Comparison of ENCODE assay signal across 18 cellular contexts in genomic region chr20:49692941-49693340, GRCh38.
"Had no signal": no experiment of that assay in that cellular context is flagged by ENCODE, and none has a peak within 500 bp of the region (broad histone marks: within the 10 kb centered on the region; RNA-seq: fewer than 3 reads in every experiment).

No MANE protein-coding gene starts in this region.

- H3K36me3 Mint-ChIP-seq: activated naive CD4-positive, alpha-beta T cell treated with anti-CD3 and anti-CD28 coated beads, Interleukin-2, amount 10 ng/mL, durations not matched to agents 7 days and 5 days; natural killer cell treated with Interleukin-12 subunit alpha and Interleukin-12 subunit beta and Interleukin-15 and Interleukin-18, amount 100 ng/mL, for 72 hours had no signal

- H3K27ac ChIP-seq: upper lobe of left lung had no signal

- H3K36me3 ChIP-seq: left lung, upper lobe of left lung had no signal

- H3K9me3 ChIP-seq: left lung, upper lobe of left lung had no signal

- H3K4me3 ChIP-seq: left lung, upper lobe of left lung had no signal

- H3K4me3 Mint-ChIP-seq: activated naive CD4-positive, alpha-beta T cell treated with anti-CD3 and anti-CD28 coated beads, Interleukin-2, amount 10 ng/mL, durations not matched to agents 7 days and 5 days; natural killer cell treated with Interleukin-12 subunit alpha and Interleukin-12 subunit beta and Interleukin-15 and Interleukin-18, amount 100 ng/mL, for 72 hours; stimulated activated naive CD8-positive, alpha-beta T cell treated with anti-CD3 and anti-CD28 coated beads, Interleukin-15, amount 100 ng/mL, for 72 hours had no signal

- H3K9me3 Mint-ChIP-seq: activated naive CD4-positive, alpha-beta T cell treated with anti-CD3 and anti-CD28 coated beads, Interleukin-2, amount 10 ng/mL, durations not matched to agents 7 days and 5 days; natural killer cell treated with Interleukin-12 subunit alpha and Interleukin-12 subunit beta and Interleukin-15 and Interleukin-18, amount 100 ng/mL, for 72 hours; stimulated activated naive CD8-positive, alpha-beta T cell treated with anti-CD3 and anti-CD28 coated beads, Interleukin-15, amount 100 ng/mL, for 72 hours had no signal

- ATAC-seq: left lung; right cardiac atrium; stimulated activated naive CD8-positive, alpha-beta T cell treated with anti-CD3 and anti-CD28 coated beads, Interleukin-15, amount 100 ng/mL, for 72 hours had no signal

- H3K27ac Mint-ChIP-seq: activated naive CD4-positive, alpha-beta T cell treated with anti-CD3 and anti-CD28 coated beads, Interleukin-2, amount 10 ng/mL, durations not matched to agents 7 days and 5 days; stimulated activated naive CD8-positive, alpha-beta T cell treated with anti-CD3 and anti-CD28 coated beads, Interleukin-15, amount 100 ng/mL, for 72 hours had no signal

- H3K27me3 Mint-ChIP-seq: activated naive CD4-positive, alpha-beta T cell treated with anti-CD3 and anti-CD28 coated beads, Interleukin-2, amount 10 ng/mL, durations not matched to agents 7 days and 5 days; natural killer cell treated with Interleukin-12 subunit alpha and Interleukin-12 subunit beta and Interleukin-15 and Interleukin-18, amount 100 ng/mL, for 72 hours; progenitor cell of endocrine pancreas; stimulated activated naive CD8-positive, alpha-beta T cell treated with anti-CD3 and anti-CD28 coated beads, Interleukin-15, amount 100 ng/mL, for 72 hours had no signal

- DNase-seq: activated CD4-positive, alpha-beta T cell treated with anti-CD3 and anti-CD28 coated beads for 1 hour; activated CD4-positive, alpha-beta T cell treated with anti-CD3 and anti-CD28 coated beads, Interleukin-2, amount 50 U/mL, for 4 hours; activated naive CD4-positive, alpha-beta T cell treated with anti-CD3 and anti-CD28 coated beads, Interleukin-2, amount 10 ng/mL, durations not matched to agents 7 days and 5 days; dermis blood vessel endothelial cell; erythroblast; left lung; mesendoderm; nucleus accumbens; right cardiac atrium; small intestine; stimulated activated naive CD8-positive, alpha-beta T cell treated with anti-CD3 and anti-CD28 coated beads, Interleukin-15, amount 100 ng/mL, for 72 hours; T-helper 1 cell; T1000; upper lobe of left lung had no signal

- H3K27me3 ChIP-seq: left lung, upper lobe of left lung had no signal

- FAIRE-seq: astrocyte, islet of Langerhans, small intestine had no signal
